15 cellular contexts compared by ENCODE assay signal in the genomic region with DNA sequence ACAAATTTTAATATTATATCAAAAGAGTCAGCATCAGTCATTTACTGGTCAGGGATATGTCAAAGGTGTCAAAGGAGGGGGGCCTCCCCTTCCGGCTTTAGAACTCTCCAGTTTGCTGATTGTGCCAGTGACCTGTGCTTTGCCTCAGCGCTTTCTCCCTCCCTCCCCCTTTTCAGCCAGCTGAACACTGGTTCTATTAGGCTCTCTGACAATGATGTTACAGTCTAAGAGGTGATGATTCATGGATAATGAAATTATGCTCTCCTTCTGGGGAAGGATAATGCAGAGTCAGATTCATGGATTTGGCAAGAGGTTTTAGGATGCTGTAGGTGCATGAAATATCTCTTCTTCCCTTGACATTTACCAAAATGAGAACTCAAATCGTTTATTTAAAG.
A peak's percentile ranks its signal among the peaks of the same experiment; 100 is the strongest.
DNase-seq lines count a peak whose midpoint lies in the region; ATAC-seq and FAIRE-seq lines count a peak whose summit lies in the region.
"Had no signal": no experiment of that assay in that cellular context is flagged by ENCODE, and none has a peak within 500 bp of the region (broad histone marks: within the 10 kb centered on the region; RNA-seq: fewer than 3 reads in every experiment).

No MANE protein-coding gene starts in this region.

- H3K27ac ChIP-seq in caudate nucleus (ENCODE audit: low read depth, low read length) = peak overlapping the region; percentile 81
- H3K27ac ChIP-seq: BLaER1, WERI-Rb-1 had no signal

- FAIRE-seq in urothelium cell line (lab: Jason Lieb, UNC) = no peak

- no peak for ATAC-seq in GM18858 (IDR thresholded peaks at IDR 0.05; ENCODE audit: unreplicated experiment)

- peak in 2 of 3 experiments; percentile 3 to 50 for DNase-seq in NCI-H1417 (lab: John Stamatoyannopoulos, UW)
- DNase-seq in NCI-H1417 treated with DMSO at 0.1 percent for 48 hours (lab: John Stamatoyannopoulos, UW) = no peak
- DNase-seq in caudate nucleus (lab: John Stamatoyannopoulos, UW) = peak in 46 of 61 donors; percentile 2 to 84 (median 34)
- DNase-seq in medulla oblongata (ENCODE audit: extremely low spot score) = peak; percentile 80
- DNase-seq in urothelium cell line (ENCODE audit: low spot score) = peak; percentile 49
- no peak for DNase-seq in NK-92 treated with Interleukin-12 subunit alpha and Interleukin-12 subunit beta, amount 100 ng/mL, for 24 hours (lab: John Stamatoyannopoulos, UW)
- no peak for DNase-seq in SKM-1 (lab: John Stamatoyannopoulos, UW; ENCODE audit: unreplicated experiment)
- DNase-seq: 8988T; activated CD4-positive, alpha-beta memory T cell treated with anti-CD3 and anti-CD28 coated beads, Interleukin-2, amount 10 ng/mL, durations not matched to agents 7 days and 5 days; activated T-cell treated with anti-CD3 and anti-CD28 coated beads, Interleukin-2, amount 50 U/mL, for 1 hour; GDM1; stimulated activated CD4-positive, alpha-beta T cell treated with anti-CD3 and anti-CD28 coated beads, Interleukin-4, amount 100 ng/mL, for 24 hours; WERI-Rb-1 had no signal

Comparison
In these comparisons a context has a peak if more than half of its experiments do, and no peak if none do; other contexts are left out.
1. DNase-seq: peak in NCI-H1417 (2 of 3), caudate nucleus (46 of 61), medulla oblongata (single experiment) and urothelium cell line (single experiment); none in NCI-H1417 treated with DMSO at 0.1 percent for 48 hours (single experiment), NK-92 treated with Interleukin-12 subunit alpha and Interleukin-12 subunit beta, amount 100 ng/mL, for 24 hours (single experiment) and SKM-1 (single experiment).